ENCODE assay signal across 18 cellular contexts in the genomic region with DNA sequence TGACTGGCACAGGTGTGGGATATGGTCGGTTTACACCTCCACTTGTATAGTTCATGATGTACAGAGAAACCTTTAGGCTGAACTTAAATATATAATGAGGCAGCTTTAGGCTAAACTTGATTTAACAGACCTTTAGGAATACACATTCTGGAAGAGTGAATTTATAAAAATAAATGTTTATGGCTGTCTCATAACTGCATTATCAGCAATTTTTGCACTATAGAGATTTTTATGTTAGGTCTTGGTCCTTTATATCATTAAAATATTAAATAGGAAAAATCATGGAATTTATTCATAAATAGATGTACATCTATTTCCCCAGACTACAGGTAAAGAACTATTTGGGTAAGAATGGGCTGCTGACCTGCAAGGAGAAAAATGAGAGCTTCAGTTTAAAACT. TPM values are rescaled to one million over a fixed set of nuclear protein-coding genes. Genes with fewer than 3 reads are reported as not detected.
DNase-seq lines count a peak whose midpoint lies in the region; ATAC-seq, FAIRE-seq and TF ChIP-seq lines count a peak whose summit lies in the region.
"Had no signal": no experiment of that assay in that cellular context is flagged by ENCODE, and none has a peak within 500 bp of the region (broad histone marks: within the 10 kb centered on the region; RNA-seq: fewer than 3 reads in every experiment).

No MANE protein-coding gene starts in this region.

- POLR2A ChIA-PET in A549 (lab: Yijun Ruan, JAX), result no interaction called here
- POLR2A ChIA-PET in IMR-90 (lab: Charles Lee; ENCODE audit: unreplicated experiment), result no interaction called here
- POLR2A ChIA-PET in K562 (lab: Yijun Ruan, JAX), result no interaction called here

- peaks cover 14% of the 10 kb centered on the region; the same call in 2 of the 3 replicates for H3K4me1 ChIP-seq in A549
- H3K4me1 ChIP-seq in IMR-90 (ENCODE audit: control insufficient read depth, insufficient read depth, low read length), result peaks cover 3% of the 10 kb centered on the region
- peaks cover 0 to 4% of the 10 kb centered on the region in 2 experiments; a peak in 4 of 5 replicates for H3K4me1 ChIP-seq in K562 (replicated peaks in 1 of 2; ENCODE audit: control insufficient read depth in 2 of 2, insufficient read depth in 2 of 2, low read length in 2 of 2)
- H3K4me1 ChIP-seq: Caco-2 had no signal

- H3K27me3 Mint-ChIP-seq in T-helper 2 cell treated with Interferon-gamma antibody and Interleukin-4, amounts not matched to agents 5 μg/mL and 100 μg/mL, for 36 hours (ENCODE audit: low read depth), result peaks cover 5% of the 10 kb centered on the region
- H3K27me3 Mint-ChIP-seq: CD4-positive, CD25-positive, alpha-beta regulatory T cell had no signal

- no peak overlapping the region for H4K5ac ChIP-seq in IMR-90 (ENCODE audit: low read depth, low read length)

- peaks cover 11% of the 10 kb centered on the region for H3K4me1 Mint-ChIP-seq in T-helper 2 cell treated with Interferon-gamma antibody and Interleukin-4, amounts not matched to agents 5 μg/mL and 100 μg/mL, for 36 hours (ENCODE audit: low read depth)
- H3K4me1 Mint-ChIP-seq: B cell; CD4-positive, CD25-positive, alpha-beta regulatory T cell had no signal

- no peaks in the 10 kb centered on the region for H3K36me3 ChIP-seq in IMR-90 (ENCODE audit: control insufficient read depth, insufficient read depth, low read length)
- no peaks in the 10 kb centered on the region for H3K36me3 ChIP-seq in K562 (ENCODE audit: control insufficient read depth, insufficient read depth, low read length)
- H3K36me3 ChIP-seq: BLaER1 had no signal

- no peak overlapping the region for H2BK15ac ChIP-seq in IMR-90 (ENCODE audit: low read depth, low read length)

- H3K9me3 ChIP-seq in A549 (no peaks in the 10 kb centered on the region), IMR-90 (ENCODE audit: control insufficient read depth, insufficient read depth, low read length) (no peaks in the 10 kb centered on the region), K562 (replicated peaks; ENCODE audit: control insufficient read depth, insufficient read depth, low read depth, low read length) (no peaks in the 10 kb centered on the region)
- H3K9me3 ChIP-seq: BLaER1, Caco-2 had no signal

- intact Hi-C loops in IMR-90 (cut with micrococcal nuclease) (loop anchor here (10.0 kb wide), 1 partner anchor 493 kb away; a partner anchor contains a TSS), K562 (cut with micrococcal nuclease) (no loop called here)

- H3K4me2 ChIP-seq in A549 (no peak overlapping the region), IMR-90 (ENCODE audit: low read depth, low read length) (no peak overlapping the region), K562 (ENCODE audit: insufficient read depth, low read length) (no peak overlapping the region)
- H3K4me2 ChIP-seq: BLaER1 had no signal

- CTCF ChIA-PET in A549 (lab: Yijun Ruan, JAX) (interaction anchor here (1.5 kb wide), 1 partner anchor 169 kb away, joined by 4 read pairs; no protein-coding TSS in a partner anchor), IMR-90 (lab: Yijun Ruan, JAX) (no interaction called here), K562 (lab: Yijun Ruan, JAX; ENCODE audit: low intra/inter-chr PET ratio) (no interaction called here)

- no peak overlapping the region for H2BK5ac ChIP-seq in IMR-90 (ENCODE audit: low read depth, low read length, poor library complexity, severe bottlenecking)

- dilution Hi-C loops in IMR-90 (cut with HindIII; ENCODE audit: low sequenced_read_pairs, unreplicated experiment), result no loop called here

- no peak overlapping the region for H3K4me3 ChIP-seq in A549
- H3K4me3 ChIP-seq in IMR-90 (ENCODE audit: insufficient read depth, low read depth, low read length), result no peak overlapping the region
- H3K4me3 ChIP-seq in K562, result no peak overlapping the region
- H3K4me3 ChIP-seq: BLaER1 had no signal

- no peak overlapping the region for H3K4me3 Mint-ChIP-seq in T-helper 2 cell treated with Interferon-gamma antibody and Interleukin-4, amounts not matched to agents 5 μg/mL and 100 μg/mL, for 36 hours
- H3K4me3 Mint-ChIP-seq: B cell; CD4-positive, CD25-positive, alpha-beta regulatory T cell; CD8-positive, alpha-beta T cell had no signal

- no peak overlapping the region for H3K14ac ChIP-seq in IMR-90 (replicated peaks; ENCODE audit: low read depth, low read length)

- H2AK9ac ChIP-seq in IMR-90 (replicated peaks; ENCODE audit: low read depth, low read length, poor library complexity), result no peak overlapping the region

- H3K79me1 ChIP-seq in IMR-90 (ENCODE audit: low read depth in 1 of 2, low read length in 2 of 2), result no peaks in the 10 kb centered on the region

- no peaks in the 10 kb centered on the region for H3K9me3 Mint-ChIP-seq in T-helper 2 cell treated with Interferon-gamma antibody and Interleukin-4, amounts not matched to agents 5 μg/mL and 100 μg/mL, for 36 hours
- H3K9me3 Mint-ChIP-seq: CD8-positive, alpha-beta T cell had no signal

- TF ChIP-seq RAD21 in A549 (conservative IDR thresholded peaks at IDR 0.05 in 1 of 2, IDR thresholded peaks at IDR 0.05 in 1 of 2) (no peak), IMR-90 (IDR thresholded peaks at IDR 0.05; ENCODE audit: low read length) (no peak), K562 (CRISPR knock-in tag; conservative IDR thresholded peaks at IDR 0.05 in 1 of 2, IDR thresholded peaks at IDR 0.05 in 1 of 2) (no peak)

- H3K18ac ChIP-seq in IMR-90 (ENCODE audit: low read depth, low read length), result no peak overlapping the region

- H3K27me3 ChIP-seq in IMR-90 (ENCODE audit: control insufficient read depth, insufficient read depth, low read length) (no peaks in the 10 kb centered on the region), K562 (ENCODE audit: control insufficient read depth in 2 of 2, insufficient read depth in 2 of 2, low read length in 2 of 2) (no peaks in the 10 kb centered on the region)
- H3K27me3 ChIP-seq: BLaER1 had no signal

- H4K20me1 ChIP-seq in IMR-90 (ENCODE audit: insufficient read depth, low read length), result no peaks in the 10 kb centered on the region
- H4K20me1 ChIP-seq in K562 (replicated peaks; ENCODE audit: control insufficient read depth, insufficient read depth, low read length), result no peaks in the 10 kb centered on the region
- H4K20me1 ChIP-seq: BLaER1 had no signal

- no peak overlapping the region for H2BK120ac ChIP-seq in IMR-90 (ENCODE audit: low read depth, low read length)

- H3K56ac ChIP-seq in IMR-90 (ENCODE audit: extremely low read depth, insufficient read depth, low read length), result no peak overlapping the region

- H2BK20ac ChIP-seq in IMR-90 (ENCODE audit: low read depth, low read length), result no peak overlapping the region; the same call in 1 of the 2 replicates

- no peak overlapping the region for H3K23ac ChIP-seq in IMR-90 (ENCODE audit: low read depth, low read length)

- no peak overlapping the region for H2AFZ ChIP-seq in IMR-90 (replicated peaks; ENCODE audit: low read length, poor library complexity)
- 0 out of 2 replicates have a peak overlapping the region, but pooled peaks have one; percentile 41 for H2AFZ ChIP-seq in K562 (ENCODE audit: low read depth, low read length)

- H3K9me1 ChIP-seq in IMR-90 (ENCODE audit: insufficient read depth, low read length), result 0 out of 2 replicates have a peak, but pooled peaks cover 2% of the 10 kb centered on the region
- H3K9me1 ChIP-seq in K562 (ENCODE audit: control insufficient read depth, insufficient read depth, low read length), result no peaks in the 10 kb centered on the region

- no peak for DNase-seq in A549 (ENCODE audit: low read depth in 1 of 2, low spot score in 1 of 2)
- no peak for DNase-seq in IMR-90
- DNase-seq in K562 (ENCODE audit: extremely low read depth in 1 of 4, low spot score in 3 of 4), result no peak
- no peak for DNase-seq in superior temporal gyrus (ENCODE audit: extremely low spot score)
- DNase-seq in activated naive CD4-positive, alpha-beta T cell treated with anti-CD3 and anti-CD28 coated beads, Interleukin-2, amount 50 U/mL, for 16 hours, result no peak
- no peak for DNase-seq in T-helper 2 cell treated with Interferon-gamma antibody and Interleukin-4, amounts not matched to agents 5 μg/mL and 100 μg/mL, for 36 hours (ENCODE audit: low spot score)
- DNase-seq: Caco-2; CD4-positive, CD25-positive, alpha-beta regulatory T cell; CD8-positive, alpha-beta T cell; DMS153; DND-41; GOT3; H7 had no signal

- no peak overlapping the region for H4K91ac ChIP-seq in IMR-90 (ENCODE audit: insufficient read depth, low read depth, low read length)

- peaks cover 2% of the 10 kb centered on the region for H3K36me3 Mint-ChIP-seq in T-helper 2 cell treated with Interferon-gamma antibody and Interleukin-4, amounts not matched to agents 5 μg/mL and 100 μg/mL, for 36 hours (ENCODE audit: low read depth)
- H3K36me3 Mint-ChIP-seq: CD4-positive, CD25-positive, alpha-beta regulatory T cell; CD8-positive, alpha-beta T cell had no signal

- TF ChIP-seq POLR2A in A549 (IDR thresholded peaks at IDR 0.05; ENCODE audit: low read length) (no peak), IMR-90 (IDR thresholded peaks at IDR 0.05; ENCODE audit: low read depth, low read length) (no peak), K562 (conservative IDR thresholded peaks at IDR 0.05) (no peak)

- H3K4ac ChIP-seq in IMR-90 (ENCODE audit: low read depth, low read length), result no peak overlapping the region

- no peak overlapping the region for H3K27ac Mint-ChIP-seq in T-helper 2 cell treated with Interferon-gamma antibody and Interleukin-4, amounts not matched to agents 5 μg/mL and 100 μg/mL, for 36 hours
- H3K27ac Mint-ChIP-seq: B cell; CD4-positive, CD25-positive, alpha-beta regulatory T cell; CD8-positive, alpha-beta T cell had no signal

- H3K27ac ChIP-seq in A549 (no peak overlapping the region), IMR-90 (ENCODE audit: insufficient read depth, low read length) (no peak overlapping the region), K562 (ENCODE audit: extremely low read depth, low read depth, low read length) (no peak overlapping the region)
- H3K27ac ChIP-seq: BLaER1, C4-2B had no signal

- no peak for ATAC-seq in A549
- ATAC-seq in IMR-90 (ENCODE audit: low read depth), result no peak
- ATAC-seq in K562, result no peak
- ATAC-seq: CD8-positive, alpha-beta T cell; HCT116 had no signal

- H3K79me2 ChIP-seq in K562 (ENCODE audit: control insufficient read depth, insufficient read depth, low read length), result no peaks in the 10 kb centered on the region

- H2AK5ac ChIP-seq in IMR-90 (ENCODE audit: low read depth, low read length), result no peak overlapping the region

- H3K9ac ChIP-seq in IMR-90 (ENCODE audit: low read depth, low read length), result no peak overlapping the region
- H3K9ac ChIP-seq in K562 (ENCODE audit: insufficient read depth in 1 of 2, low read depth in 2 of 2, low read length in 2 of 2), result no peak overlapping the region
- H3K9ac ChIP-seq: BLaER1 had no signal

- BruUV-seq in IMR-90 (replicated peaks; lab: Mats Ljungman, UMichigan), result no TSS peak
- BruUV-seq in K562 (replicated peaks; lab: Mats Ljungman, UMichigan), result no TSS peak

- TF ChIP-seq EP300 in A549 (IDR thresholded peaks at IDR 0.05), result no peak
- no peak for TF ChIP-seq EP300 in K562 (IDR thresholded peaks at IDR 0.05; ENCODE audit: low read length)

- TF ChIP-seq CTCF in A549 (IDR thresholded peaks at IDR 0.05), result no peak
- TF ChIP-seq CTCF in IMR-90 (conservative IDR thresholded peaks at IDR 0.05; ENCODE audit: low read depth, low read length), result no peak
- TF ChIP-seq CTCF in K562 (IDR thresholded peaks at IDR 0.05 in 2 of 3, conservative IDR thresholded peaks at IDR 0.05 in 1 of 3; ENCODE audit: insufficient read depth in 2 of 3, low read depth in 1 of 3, low read length in 3 of 3), result no peak

- no peak overlapping the region for H4K8ac ChIP-seq in IMR-90 (ENCODE audit: low read depth in 2 of 2, low read length in 2 of 2)

- in situ Hi-C loops in IMR-90 (cut with MboI; ENCODE audit: low sequenced_read_pairs), result no loop called here
- in situ Hi-C loops in K562 (cut with MboI), result no loop called here

- FAIRE-seq in A549 (lab: Jason Lieb, UNC) (no peak), K562 (lab: Jason Lieb, UNC) (no peak)
- FAIRE-seq: G401.6 had no signal

- WGBS in A549 (ENCODE audit: missing lambda C conversion rate), result 94% methylated on average over 1 of the region's 1 CpG
- WGBS in IMR-90 (ENCODE audit: extremely low coverage in 2 of 2, insufficient read length in 1 of 2), 2 experiments, result no CpG with 5 or more reads among the region's 1 CpG
- 45% methylated on average over 1 of the region's 1 CpG for WGBS in K562 (ENCODE audit: insufficient coverage, low coverage, missing lambda C conversion rate)

RNA-seq across cellular contexts. Expression of a gene that starts 19.8 kb away (rescaled TPM):
- polyA plus RNA-seq in A549 (2011; rRNA removed) (11.0 and 11.3 TPM in 2 replicates), A549 (2017; fragmentation: RNase III; extraction: RNeasy Plus Mini Kit Qiagen cat#74134 plus additional on column Dnase treatment) (11.7 to 13.2 TPM (median 12.2 TPM) in 3 replicates), IMR-90 (2012; rRNA removed) (0.06 and 0.24 TPM in 2 replicates), K562 (2011; rRNA removed) (0.19 and 2.5 TPM in 2 replicates), K562 (2014; fragmentation: Illumina TruSeq; extraction: Trizol) (1.2 TPM in 2 replicates), K562 (2014; fragmentation: Nextera tagmentation; extraction: Ambion mirVana) (under 1 TPM; 0.44 to 0.71 TPM), K562 (2014; rRNA removed) (0.67 and 1.0 TPM in 2 replicates)
- 1.0 and 1.2 TPM in 2 replicates for polyA plus RNA-seq in A549 (2012; cell fraction: cytosol; rRNA removed)
- 0.56 and 1.3 TPM in 2 replicates for polyA plus RNA-seq in A549 (2012; cell fraction: nucleus; rRNA removed)
- 10.8 and 14.8 TPM in 2 replicates for polyA minus RNA-seq in A549 (2011; rRNA and poly(A)+ RNA removed)
- total RNA-seq in IMR-90 (2012; rRNA removed) (1.3 and 1.7 TPM in 2 replicates), K562 (2014; rRNA removed) (0.91 and 1.8 TPM in 2 replicates), K562 (2014; rRNA removed; fragmentation: Illumina TruSeq; extraction: Trizol) (2.4 and 2.5 TPM in 2 replicates), K562 (2015; rRNA removed; fragmentation: Illumina TruSeq; extraction: Trizol) (5.0 and 5.7 TPM in 2 replicates), K562 (2021) (2.0 and 3.1 TPM in 2 replicates)
- polyA plus RNA-seq in IMR-90 (2012; cell fraction: cytosol; rRNA removed), result 0.01 and 0.03 TPM in 2 replicates
- 0.01 and 0.15 TPM in 2 replicates for polyA plus RNA-seq in IMR-90 (2012; cell fraction: nucleus; rRNA removed; ENCODE audit: low replicate concordance)
- 0.37 and 1.9 TPM in 2 replicates for total RNA-seq in K562 (2011; cell fraction: chromatin; rRNA removed; ENCODE audit: low replicate concordance)
- total RNA-seq in K562 (2011; cell fraction: nucleolus; rRNA removed), result 0.17 and 0.26 TPM in 2 replicates
- 0.66 and 1.1 TPM in 2 replicates for total RNA-seq in K562 (2011; cell fraction: nucleoplasm; rRNA removed)
- 0.07 and 1.2 TPM in 2 replicates for polyA plus RNA-seq in K562 (2011; cell fraction: cytosol; rRNA removed)
- 0.45 and 2.0 TPM in 2 replicates for polyA plus RNA-seq in K562 (2011; cell fraction: nucleus; rRNA removed)
- 2.4 and 3.7 TPM in 2 replicates for polyA plus RNA-seq in K562 (2012)
- 0.87 and 3.0 TPM in 2 replicates for polyA minus RNA-seq in K562 (2011; rRNA and poly(A)+ RNA removed)
- 0.73 and 2.3 TPM in 2 replicates for polyA minus RNA-seq in K562 (2011; cell fraction: cytosol; rRNA and poly(A)+ RNA removed)
- polyA minus RNA-seq in K562 (2011; cell fraction: nucleus; rRNA and poly(A)+ RNA removed), result 0.33 and 1.1 TPM in 2 replicates
- total RNA-seq: H7 had no signal
